ENCODE assay signal across 1 cellular context in the genomic region with DNA sequence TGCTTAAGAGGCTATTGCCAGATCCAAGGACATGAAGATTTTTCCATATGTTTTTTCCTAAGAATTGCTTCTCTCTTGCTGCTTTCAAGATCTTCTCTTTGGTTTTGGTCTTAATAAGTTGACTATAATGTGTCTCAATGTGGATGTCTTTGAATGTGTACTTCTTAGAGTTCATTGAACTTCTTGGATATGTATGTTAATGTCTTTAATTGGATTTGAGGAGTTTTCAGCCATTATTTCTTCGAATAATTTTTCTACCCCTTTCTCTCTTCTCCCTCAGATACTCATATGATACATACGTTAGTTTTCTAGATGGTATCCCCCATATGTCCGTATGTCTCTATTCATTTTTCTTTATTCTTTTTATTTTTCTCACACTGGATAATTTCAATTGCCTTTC.
TF ChIP-seq lines count a peak whose summit lies in the region.

No MANE protein-coding gene starts in this region.

TF ChIP-seq in HepG2, 621 proteins besides CTCF, POLR2A, EP300 and RAD21 (continued from another document):
- no peak for TF ChIP-seq IKZF4 (CRISPR knock-in tag; IDR thresholded peaks at IDR 0.05; ENCODE audit: borderline replicate concordance, low read depth, not compliant biosample characterization)
TF ChIP-seq in HepG2: peak in this region for 0.
